9 cellular contexts compared by ENCODE assay signal in the genomic region with DNA sequence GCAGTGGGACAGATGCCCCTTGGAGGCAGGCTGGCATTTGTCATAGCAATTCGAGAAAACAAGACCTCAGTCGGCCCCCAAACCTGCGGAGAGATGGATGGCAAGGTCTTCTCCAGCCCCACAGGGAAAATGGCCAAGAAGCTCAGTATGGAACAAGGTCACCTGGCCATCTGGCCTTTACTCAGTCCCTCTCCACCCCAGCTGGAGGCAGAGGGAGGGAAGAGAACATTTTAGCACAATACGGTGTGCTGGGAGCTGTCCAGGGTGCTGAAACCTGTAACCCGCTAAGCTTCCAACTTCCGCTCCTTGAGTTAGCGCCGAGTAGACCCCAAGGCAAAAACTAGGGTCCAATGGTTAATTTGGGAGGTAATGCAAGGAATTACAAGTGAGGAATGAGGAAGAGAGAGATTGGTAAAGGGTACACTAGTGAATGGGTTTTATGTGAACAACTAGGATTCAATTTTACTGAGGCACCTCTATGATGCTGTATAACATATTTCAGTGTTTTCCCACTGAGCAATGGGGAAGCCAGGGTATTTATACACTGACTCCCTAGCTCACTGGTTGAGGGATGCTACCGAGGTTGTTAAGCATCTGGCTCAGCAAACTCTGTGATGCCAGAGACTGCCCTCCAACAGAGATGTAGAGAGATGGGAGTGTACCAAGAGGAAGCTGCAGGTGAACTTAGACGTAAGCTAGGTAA.
DNase-seq lines count a peak whose midpoint lies in the region; ATAC-seq, FAIRE-seq and TF ChIP-seq lines count a peak whose summit lies in the region.
"Had no signal": no experiment of that assay in that cellular context is flagged by ENCODE, and none has a peak within 500 bp of the region (broad histone marks: within the 10 kb centered on the region; RNA-seq: fewer than 3 reads in every experiment).

No MANE protein-coding gene starts in this region.

- H3K36me3 Mint-ChIP-seq in stimulated activated naive B cell treated with anti-CD40 and anti-IgM and Interleukin-4, amounts not matched to agents 10 μg/mL and 1 μg/mL and 100 μg/mL, for 72 hours: no peaks in the 10 kb centered on the region

- FAIRE-seq in H54 (lab: Jason Lieb, UNC): no peak

- peaks cover 7 to 10% of the 10 kb centered on the region in 2 donors for H3K9me3 Mint-ChIP-seq in stimulated activated naive B cell treated with anti-CD40 and anti-IgM and Interleukin-4, amounts not matched to agents 10 μg/mL and 1 μg/mL and 100 μg/mL, for 72 hours

- no peak overlapping the region for H3K4me3 Mint-ChIP-seq in stimulated activated naive B cell treated with anti-CD40 and anti-IgM and Interleukin-4, amounts not matched to agents 10 μg/mL and 1 μg/mL and 100 μg/mL, for 72 hours

- H3K27me3 Mint-ChIP-seq in stimulated activated naive B cell treated with anti-CD40 and anti-IgM and Interleukin-4, amounts not matched to agents 10 μg/mL and 1 μg/mL and 100 μg/mL, for 72 hours: peaks cover 8 to 15% of the 10 kb centered on the region in 2 donors

- TF ChIP-seq POLR2A in H54 (IDR thresholded peaks at IDR 0.05; ENCODE audit: low read depth, low read length): no peak

- H3K4me1 Mint-ChIP-seq in stimulated activated naive B cell treated with anti-CD40 and anti-IgM and Interleukin-4, amounts not matched to agents 10 μg/mL and 1 μg/mL and 100 μg/mL, for 72 hours: no peaks in the 10 kb centered on the region

- intact Hi-C loops in mucosa of descending colon (cut with DNase I, micrococcal nuclease): no loop called here

- no peaks in the 10 kb centered on the region for H3K9me3 ChIP-seq in mucosa of descending colon
- H3K9me3 ChIP-seq: heart left ventricle had no signal

- TF ChIP-seq CTCF in mucosa of descending colon (IDR thresholded peaks at IDR 0.05): no peak

- H3K4me3 ChIP-seq in mucosa of descending colon: no peak overlapping the region
- H3K4me3 ChIP-seq: heart left ventricle had no signal

- no peak overlapping the region for H3K27ac Mint-ChIP-seq in stimulated activated naive B cell treated with anti-CD40 and anti-IgM and Interleukin-4, amounts not matched to agents 10 μg/mL and 1 μg/mL and 100 μg/mL, for 72 hours

- in situ Hi-C loops in SK-MEL-5 (cut with HindIII; ENCODE audit: low pct_unique_long_range_greater_than_20kb, low sequenced_read_pairs): no loop called here

- H3K4me1 ChIP-seq in mucosa of descending colon (ENCODE audit: low read depth): no peaks in the 10 kb centered on the region
- H3K4me1 ChIP-seq: heart left ventricle had no signal

- peak; percentile 20 for DNase-seq in H54 (ENCODE audit: insufficient read length, low spot score)
- peak; percentile 33 for DNase-seq in SK-MEL-5 (ENCODE audit: low read depth, low spot score)
- DNase-seq in amniotic epithelial cell (ENCODE audit: low read depth): peak; percentile 5
- peak in 2 of 3 donors; percentile 29 to 53 for DNase-seq in mucosa of descending colon
- DNase-seq in NCI-H69 (lab: John Stamatoyannopoulos, UW): no peak
- no peak for DNase-seq in stimulated activated naive B cell treated with anti-CD40 and anti-IgM and Interleukin-4, amounts not matched to agents 10 μg/mL and 1 μg/mL and 100 μg/mL, for 72 hours
- no peak for DNase-seq in NCI-H2227 treated with DMSO at 0.1 percent for 48 hours (lab: John Stamatoyannopoulos, UW)
- DNase-seq in NCI-H2196 (lab: John Stamatoyannopoulos, UW; ENCODE audit: unreplicated experiment): no peak

- ATAC-seq in mucosa of descending colon: no peak
- ATAC-seq in stimulated activated naive B cell treated with anti-CD40 and anti-IgM and Interleukin-4, amounts not matched to agents 10 μg/mL and 1 μg/mL and 100 μg/mL, for 72 hours (replicated peaks): no peak

- no peaks in the 10 kb centered on the region for H3K36me3 ChIP-seq in mucosa of descending colon (ENCODE audit: low read depth)
- H3K36me3 ChIP-seq: heart left ventricle had no signal

Comparison
In these comparisons a context has a peak if more than half of its experiments do, and no peak if none do; other contexts are left out.
1. DNase-seq: peak in H54 (single experiment), SK-MEL-5 (single experiment), amniotic epithelial cell (single experiment) and mucosa of descending colon (2 of 3); none in NCI-H69 (single experiment), stimulated activated naive B cell treated with anti-CD40 and anti-IgM and Interleukin-4, amounts not matched to agents 10 μg/mL and 1 μg/mL and 100 μg/mL, for 72 hours (single experiment), NCI-H2227 treated with DMSO at 0.1 percent for 48 hours (single experiment) and NCI-H2196 (single experiment).